12 cellular contexts compared by ENCODE assay signal in the genomic region with DNA sequence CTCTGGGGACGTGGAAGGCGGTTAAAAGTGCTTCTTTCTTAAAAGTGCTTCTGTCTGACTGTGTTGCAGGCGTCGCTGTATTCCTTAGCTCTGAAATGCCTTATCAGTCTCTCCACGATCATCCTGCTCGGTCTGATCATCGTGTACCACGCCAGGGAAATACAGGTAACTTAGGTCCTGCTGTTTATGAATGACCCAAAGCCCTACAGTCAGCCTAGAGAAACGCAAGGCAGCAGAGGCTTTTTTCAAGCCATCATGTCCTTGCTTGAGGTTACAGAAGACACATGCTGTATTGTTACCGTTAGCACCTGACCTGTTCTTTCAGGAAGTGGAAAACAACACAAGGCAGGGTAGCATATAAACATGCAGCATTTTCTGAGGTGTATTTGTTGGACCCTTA. TPM values are rescaled to one million over a fixed set of nuclear protein-coding genes. Genes with fewer than 3 reads are reported as not detected.
A peak's percentile ranks its signal among the peaks of the same experiment; 100 is the strongest.
DNase-seq lines count a peak whose midpoint lies in the region; FAIRE-seq and TF ChIP-seq lines count a peak whose summit lies in the region.
"Had no signal": no experiment of that assay in that cellular context is flagged by ENCODE, and none has a peak within 500 bp of the region (broad histone marks: within the 10 kb centered on the region; RNA-seq: fewer than 3 reads in every experiment).

No MANE protein-coding gene starts in this region.

- no peaks in the 10 kb centered on the region for H3K36me3 Mint-ChIP-seq in nephron (ENCODE audit: low read depth)
- H3K36me3 Mint-ChIP-seq: stimulated activated memory B cell treated with anti-CD40 and anti-IgM and Interleukin-4, amounts not matched to agents 10 μg/mL and 1 μg/mL and 100 μg/mL, for 72 hours had no signal

- peaks cover 82% of the 10 kb centered on the region for H3K27me3 Mint-ChIP-seq in nephron (ENCODE audit: low read depth)

- no peak for DNase-seq in D721Med (ENCODE audit: insufficient read length, low spot score)
- DNase-seq in HFF-Myc (ENCODE audit: extremely low read depth, low read depth), result no peak
- DNase-seq in cerebellum (ENCODE audit: low spot score), result peak; percentile 9
- DNase-seq in occipital lobe (lab: John Stamatoyannopoulos, UW), result no peak
- no peak for DNase-seq in NCI-H774 (lab: John Stamatoyannopoulos, UW)
- no peak for DNase-seq in globus pallidus (ENCODE audit: low spot score)
- DNase-seq in NCI-H2171 treated with DMSO at 0.1 percent for 48 hours (lab: John Stamatoyannopoulos, UW), result no peak
- DNase-seq: NCI-H1105, small intestine had no signal

- peak overlapping the region; percentile 95 to 97 (median 95) for H3K4me3 Mint-ChIP-seq in nephron

- peak overlapping the region; percentile 71 for H3K4me3 ChIP-seq in HFF-Myc (replicated peaks; ENCODE audit: low read depth, low read length)

- H3K27ac Mint-ChIP-seq in nephron, result no peak overlapping the region
- H3K27ac Mint-ChIP-seq: stimulated activated memory B cell treated with anti-CD40 and anti-IgM and Interleukin-4, amounts not matched to agents 10 μg/mL and 1 μg/mL and 100 μg/mL, for 72 hours had no signal

- no peaks in the 10 kb centered on the region for H3K9me3 Mint-ChIP-seq in nephron
- H3K9me3 Mint-ChIP-seq: stimulated activated memory B cell treated with anti-CD40 and anti-IgM and Interleukin-4, amounts not matched to agents 10 μg/mL and 1 μg/mL and 100 μg/mL, for 72 hours had no signal

- TF ChIP-seq CTCF in D721Med (IDR thresholded peaks at IDR 0.05; ENCODE audit: insufficient read depth, missing control alignments) (no peak), HFF-Myc (IDR thresholded peaks at IDR 0.05; ENCODE audit: low read depth, low read length, missing control alignments) (no peak), nephron (IDR thresholded peaks at IDR 0.05; ENCODE audit: unreplicated experiment in 3 of 3) (no peak)

- peak; percentile 29 for FAIRE-seq in D721Med (lab: Jason Lieb, UNC)
- FAIRE-seq: keratinocyte, small intestine had no signal

- peaks cover 20% of the 10 kb centered on the region for H3K4me1 Mint-ChIP-seq in nephron

RNA-seq across cellular contexts. Expression of a gene that starts 2.0 kb away (rescaled TPM):
- total RNA-seq in cerebellum, result 56.4 TPM
- 34.6 TPM for total RNA-seq in occipital lobe
